11 cellular contexts compared by ENCODE assay signal in genomic region chr10:32943854-32944661, GRCh38. TPM values are rescaled to one million over a fixed set of nuclear protein-coding genes. Genes with fewer than 3 reads are reported as not detected.
DNase-seq lines count a peak whose midpoint lies in the region; ATAC-seq, FAIRE-seq and TF ChIP-seq lines count a peak whose summit lies in the region.
"Had no signal": no experiment of that assay in that cellular context is flagged by ENCODE, and none has a peak within 500 bp of the region (broad histone marks: within the 10 kb centered on the region; RNA-seq: fewer than 3 reads in every experiment).

No MANE protein-coding gene starts in this region.

- in situ Hi-C loops in transverse colon (cut with MboI; ENCODE audit: low pct_ligation_motif_present in 1 of 4, low pct_unique_long_range_greater_than_20kb in 1 of 4, low sequenced_read_pairs in 3 of 4) = loop anchor here in 1 of 4 donors (10.0 kb wide), 1 partner anchor 61 kb away; no protein-coding TSS in a partner anchor

- peaks cover 17% of the 10 kb centered on the region for H3K4me1 Mint-ChIP-seq in activated T-helper 2 cell treated with anti-CD3 and anti-CD28 coated beads, Interferon-gamma antibody, Interleukin-2, Interleukin-4, amounts not matched to agents 10 μg/mL and 5 μg/mL and 100 μg/mL, durations not matched to agents 14 hours and 24 hours and 36 hours (ENCODE audit: low read depth)

- H3K27ac ChIP-seq in kidney (ENCODE audit: low read depth in 2 of 2, low read length in 2 of 2) (no peak overlapping the region), transverse colon (peak overlapping the region; percentile 20 to 79 (median 40))

- DNase-seq in NCI-H510A treated with DMSO at 0.1 percent for 48 hours (lab: John Stamatoyannopoulos, UW) (peak; percentile 20), NCI-H510A (lab: John Stamatoyannopoulos, UW) (no peak), astrocyte of the hippocampus (ENCODE audit: low read depth, low spot score) (peak; percentile 8), kidney (peak; percentile 76), transverse colon (peak; percentile 44)
- DNase-seq in activated T-helper 2 cell treated with anti-CD3 and anti-CD28 coated beads, Interferon-gamma antibody, Interleukin-2, Interleukin-4, amounts not matched to agents 10 μg/mL and 5 μg/mL and 100 μg/mL, durations not matched to agents 14 hours and 24 hours and 36 hours (ENCODE audit: low spot score) = no peak
- DNase-seq: activated T-cell treated with anti-CD3 and anti-CD28 coated beads, Interleukin-2, amount 50 U/mL, for 24 hours; NCI-H1092; stimulated activated CD4-positive, alpha-beta T cell treated with anti-CD3 and anti-CD28 coated beads, Interleukin-4, amount 100 ng/mL, for 4 hours had no signal

- TF ChIP-seq POLR2A in transverse colon (IDR thresholded peaks at IDR 0.05) = no peak

- no peak overlapping the region for H3K9ac ChIP-seq in kidney (ENCODE audit: low read length in 2 of 2)

- H3K4me3 ChIP-seq in kidney (ENCODE audit: low read length in 2 of 2) = no peak overlapping the region
- H3K4me3 ChIP-seq in transverse colon = no peak overlapping the region

- H3K27me3 ChIP-seq in transverse colon = no peaks in the 10 kb centered on the region

- H3K36me3 ChIP-seq in kidney (ENCODE audit: control insufficient read depth in 1 of 2, insufficient read depth in 2 of 2, low read length in 2 of 2) (peaks cover 0 to 2% of the 10 kb centered on the region in 2 donors), transverse colon (no peaks in the 10 kb centered on the region)

- H3K9me3 ChIP-seq in kidney (ENCODE audit: control insufficient read depth in 1 of 2, low read length in 2 of 2) (no peaks in the 10 kb centered on the region), transverse colon (no peaks in the 10 kb centered on the region)

- intact Hi-C loops in kidney (cut with DNase I) = loop anchor here (10.0 kb wide), 1 partner anchor 51 kb away; no protein-coding TSS in a partner anchor
- intact Hi-C loops in transverse colon (cut with DNase I; ENCODE audit: low total_unique reads) = no loop called here
- intact Hi-C loops in activated T-helper 2 cell treated with anti-CD3 and anti-CD28 coated beads, Interferon-gamma antibody, Interleukin-2, Interleukin-4, amounts not matched to agents 10 μg/mL and 5 μg/mL and 100 μg/mL, durations not matched to agents 14 hours and 24 hours and 36 hours (cut with micrococcal nuclease) = no loop called here

- no peak overlapping the region for H3K27ac Mint-ChIP-seq in activated T-helper 2 cell treated with anti-CD3 and anti-CD28 coated beads, Interferon-gamma antibody, Interleukin-2, Interleukin-4, amounts not matched to agents 10 μg/mL and 5 μg/mL and 100 μg/mL, durations not matched to agents 14 hours and 24 hours and 36 hours

- no peaks in the 10 kb centered on the region for H3K9me3 Mint-ChIP-seq in activated T-helper 2 cell treated with anti-CD3 and anti-CD28 coated beads, Interferon-gamma antibody, Interleukin-2, Interleukin-4, amounts not matched to agents 10 μg/mL and 5 μg/mL and 100 μg/mL, durations not matched to agents 14 hours and 24 hours and 36 hours
- H3K9me3 Mint-ChIP-seq: activated T-cell treated with anti-CD3 and anti-CD28 coated beads, Interleukin-2, amount 50 U/mL, for 24 hours had no signal

- H3K36me3 Mint-ChIP-seq in activated T-helper 2 cell treated with anti-CD3 and anti-CD28 coated beads, Interferon-gamma antibody, Interleukin-2, Interleukin-4, amounts not matched to agents 10 μg/mL and 5 μg/mL and 100 μg/mL, durations not matched to agents 14 hours and 24 hours and 36 hours (ENCODE audit: low read depth) = no peaks in the 10 kb centered on the region

- WGBS in transverse colon (ENCODE audit: low coverage in 1 of 2), 2 donors = 67 to 88% methylated on average over 6 to 24 of the region's 24 CpGs

- ATAC-seq in HG02623 (IDR thresholded peaks at IDR 0.05; ENCODE audit: unreplicated experiment) (no peak), HG02981 (IDR thresholded peaks at IDR 0.05; ENCODE audit: unreplicated experiment) (no peak)

- no peak overlapping the region for H3K4me3 Mint-ChIP-seq in activated T-helper 2 cell treated with anti-CD3 and anti-CD28 coated beads, Interferon-gamma antibody, Interleukin-2, Interleukin-4, amounts not matched to agents 10 μg/mL and 5 μg/mL and 100 μg/mL, durations not matched to agents 14 hours and 24 hours and 36 hours (ENCODE audit: low read depth)
- H3K4me3 Mint-ChIP-seq: activated T-cell treated with anti-CD3 and anti-CD28 coated beads, Interleukin-2, amount 50 U/mL, for 24 hours had no signal

- TF ChIP-seq EP300 in transverse colon (IDR thresholded peaks at IDR 0.05; ENCODE audit: low read depth) = no peak

- TF ChIP-seq CTCF in kidney (IDR thresholded peaks at IDR 0.05; ENCODE audit: borderline replicate concordance, extremely low read depth, insufficient read depth) = no peak
- TF ChIP-seq CTCF in transverse colon (IDR thresholded peaks at IDR 0.05) = no peak

- FAIRE-seq in kidney (lab: Jason Lieb, UNC) = no peak

- H3K4me1 ChIP-seq in kidney (ENCODE audit: control insufficient read depth in 1 of 2, insufficient read depth in 1 of 2, low read depth in 1 of 2, low read length in 2 of 2) = peaks cover 19 to 37% of the 10 kb centered on the region in 2 donors
- peaks cover 10 to 65% (median 41%) of the 10 kb centered on the region in 4 donors for H3K4me1 ChIP-seq in transverse colon

- no peaks in the 10 kb centered on the region for H3K27me3 Mint-ChIP-seq in activated T-helper 2 cell treated with anti-CD3 and anti-CD28 coated beads, Interferon-gamma antibody, Interleukin-2, Interleukin-4, amounts not matched to agents 10 μg/mL and 5 μg/mL and 100 μg/mL, durations not matched to agents 14 hours and 24 hours and 36 hours (ENCODE audit: low read depth)
- H3K27me3 Mint-ChIP-seq: activated T-cell treated with anti-CD3 and anti-CD28 coated beads, Interleukin-2, amount 50 U/mL, for 24 hours had no signal

RNA-seq across cellular contexts. Expression of gene ITGB1, which starts 14.0 kb away (rescaled TPM):
- total RNA-seq in kidney (410 TPM), transverse colon (100 to 1,000 TPM; 135 to 362 (median 252) TPM)
- 156 TPM for polyA plus RNA-seq in kidney (ENCODE audit: insufficient read depth, low read depth, low replicate concordance)
- total RNA-seq in activated T-helper 2 cell treated with anti-CD3 and anti-CD28 coated beads, Interferon-gamma antibody, Interleukin-2, Interleukin-4, amounts not matched to agents 10 μg/mL and 5 μg/mL and 100 μg/mL, durations not matched to agents 14 hours and 24 hours and 36 hours = 77.8 and 78.7 TPM in 2 replicates

Comparison
In these comparisons a context has a peak if more than half of its experiments do, and no peak if none do; other contexts are left out.
1. DNase-seq: peak in NCI-H510A treated with DMSO at 0.1 percent for 48 hours (single experiment), astrocyte of the hippocampus (single experiment), kidney (single experiment) and transverse colon (single experiment); none in NCI-H510A (single experiment) and activated T-helper 2 cell treated with anti-CD3 and anti-CD28 coated beads, Interferon-gamma antibody, Interleukin-2, Interleukin-4, amounts not matched to agents 10 μg/mL and 5 μg/mL and 100 μg/mL, durations not matched to agents 14 hours and 24 hours and 36 hours (single experiment).
2. H3K27ac ChIP-seq: peak in transverse colon (4 of 4); none in kidney (0 of 2).